Comparison of ENCODE assay signal across 16 cellular contexts in the genomic region with DNA sequence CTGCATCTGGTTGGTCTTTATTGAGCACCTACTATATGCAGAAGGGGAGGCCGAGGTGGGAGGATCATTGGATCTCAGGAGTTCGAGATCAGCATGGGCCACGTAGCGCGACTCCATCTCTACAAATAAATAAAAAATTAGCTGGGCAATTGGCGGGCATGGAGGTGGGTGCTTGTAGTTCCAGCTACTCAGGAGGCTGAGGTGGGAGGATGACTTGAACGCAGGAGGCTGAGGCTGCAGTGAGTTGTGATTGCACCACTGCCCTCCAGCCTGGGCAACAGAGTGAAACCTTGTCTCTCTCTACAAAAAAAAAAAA. TPM values are rescaled to one million over a fixed set of nuclear protein-coding genes. Genes with fewer than 3 reads are reported as not detected.
DNase-seq lines count a peak whose midpoint lies in the region; ATAC-seq and TF ChIP-seq lines count a peak whose summit lies in the region.
"Had no signal": no experiment of that assay in that cellular context is flagged by ENCODE, and none has a peak within 500 bp of the region (broad histone marks: within the 10 kb centered on the region; RNA-seq: fewer than 3 reads in every experiment).

No MANE protein-coding gene starts in this region.

- POLR2A ChIA-PET in naive thymus-derived CD4-positive, alpha-beta T cell (lab: Charles Lee): interaction anchor here (0.5 to 5.8 kb wide), 15 partner anchors 8 to 378 kb away, joined by 3 to 82 read pairs (median 5); a partner anchor contains a TSS

- TF ChIP-seq CTCF in HL-60 (IDR thresholded peaks at IDR 0.05; ENCODE audit: insufficient read depth, low read length): no peak

- no peaks in the 10 kb centered on the region for H3K36me3 ChIP-seq in CD4-positive, CD25-positive, alpha-beta regulatory T cell (ENCODE audit: control insufficient read depth, insufficient read depth, low read length)
- H3K36me3 ChIP-seq in naive thymus-derived CD4-positive, alpha-beta T cell (ENCODE audit: control insufficient read depth in 2 of 3, insufficient read depth in 3 of 3, low read length in 3 of 3): peaks cover 0 to 11% (median 0%) of the 10 kb centered on the region in 3 experiments

- CTCF ChIA-PET in naive thymus-derived CD4-positive, alpha-beta T cell (lab: Charles Lee): interaction anchor here (0.6 to 2.9 kb wide), 25 partner anchors 11 to 344 kb away, joined by 3 to 26 read pairs (median 5); a partner anchor contains a TSS

- peaks cover 5% of the 10 kb centered on the region for H3K36me3 Mint-ChIP-seq in CD4-positive, CD25-positive, alpha-beta regulatory T cell
- H3K36me3 Mint-ChIP-seq in activated T-helper 17 cell treated with anti-CD3 and anti-CD28 coated beads, Interleukin-2, amount 50 U/mL, for 72 hours (ENCODE audit: low read depth): peaks cover 8% of the 10 kb centered on the region
- H3K36me3 Mint-ChIP-seq in naive thymus-derived CD4-positive, alpha-beta T cell: peaks cover 3 to 5% (median 4%) of the 10 kb centered on the region in 5 donors

- peaks cover 4% of the 10 kb centered on the region for H3K27me3 ChIP-seq in CD4-positive, CD25-positive, alpha-beta regulatory T cell (ENCODE audit: control insufficient read depth, insufficient read depth, low read length)
- no peaks in the 10 kb centered on the region for H3K27me3 ChIP-seq in HL-60 (ENCODE audit: insufficient read depth, poor library complexity, severe bottlenecking)
- H3K27me3 ChIP-seq in naive thymus-derived CD4-positive, alpha-beta T cell (ENCODE audit: control insufficient read depth in 2 of 2, insufficient read depth in 2 of 2, low read length in 2 of 2): no peaks in the 10 kb centered on the region

- no peak overlapping the region for H3K4me3 ChIP-seq in CD4-positive, CD25-positive, alpha-beta regulatory T cell (ENCODE audit: low read depth, low read length)
- H3K4me3 ChIP-seq in HL-60 (replicated peaks; ENCODE audit: insufficient read depth, low read length): no peak overlapping the region
- peak overlapping the region; percentile 36 for H3K4me3 ChIP-seq in naive thymus-derived CD4-positive, alpha-beta T cell (ENCODE audit: low read length)

- H3K27me3 Mint-ChIP-seq in CD4-positive, CD25-positive, alpha-beta regulatory T cell: peaks cover 25% of the 10 kb centered on the region
- no peaks in the 10 kb centered on the region for H3K27me3 Mint-ChIP-seq in activated T-helper 17 cell treated with anti-CD3 and anti-CD28 coated beads, Interleukin-2, amount 50 U/mL, for 72 hours
- peaks cover 0 to 13% (median 0%) of the 10 kb centered on the region in 5 donors for H3K27me3 Mint-ChIP-seq in naive thymus-derived CD4-positive, alpha-beta T cell

- peaks cover 0 to 1% (median 0%) of the 10 kb centered on the region in 7 donors for H3K9me3 Mint-ChIP-seq in CD4-positive, CD25-positive, alpha-beta regulatory T cell
- no peaks in the 10 kb centered on the region for H3K9me3 Mint-ChIP-seq in activated T-helper 17 cell treated with anti-CD3 and anti-CD28 coated beads, Interleukin-2, amount 50 U/mL, for 72 hours
- H3K9me3 Mint-ChIP-seq in naive thymus-derived CD4-positive, alpha-beta T cell: peaks cover 0 to 2% (median 0%) of the 10 kb centered on the region in 11 donors

- peaks cover 3 to 28% (median 9%) of the 10 kb centered on the region in 4 donors for H3K4me1 Mint-ChIP-seq in CD4-positive, CD25-positive, alpha-beta regulatory T cell
- peaks cover 4% of the 10 kb centered on the region for H3K4me1 Mint-ChIP-seq in activated T-helper 17 cell treated with anti-CD3 and anti-CD28 coated beads, Interleukin-2, amount 50 U/mL, for 72 hours
- H3K4me1 Mint-ChIP-seq in naive thymus-derived CD4-positive, alpha-beta T cell: peaks cover 0 to 23% (median 17%) of the 10 kb centered on the region in 7 donors

- peaks cover 30% of the 10 kb centered on the region for H3K4me1 ChIP-seq in CD4-positive, CD25-positive, alpha-beta regulatory T cell (ENCODE audit: control insufficient read depth, insufficient read depth, low read length, poor library complexity, severe bottlenecking)
- H3K4me1 ChIP-seq in naive thymus-derived CD4-positive, alpha-beta T cell (ENCODE audit: control insufficient read depth in 2 of 2, insufficient read depth in 2 of 2, low read length in 2 of 2): peaks cover 14 to 23% of the 10 kb centered on the region in 2 donors
- H3K4me1 ChIP-seq: foreskin keratinocyte had no signal

- peak overlapping the region; percentile 78 to 93 (median 82) for H3K4me3 Mint-ChIP-seq in CD4-positive, CD25-positive, alpha-beta regulatory T cell
- H3K4me3 Mint-ChIP-seq in activated T-helper 17 cell treated with anti-CD3 and anti-CD28 coated beads, Interleukin-2, amount 50 U/mL, for 72 hours: peak overlapping the region; percentile 71
- H3K4me3 Mint-ChIP-seq in naive thymus-derived CD4-positive, alpha-beta T cell: peak overlapping the region; percentile 73 to 82 (median 78)

- no peaks in the 10 kb centered on the region for H3K9me3 ChIP-seq in CD4-positive, CD25-positive, alpha-beta regulatory T cell (ENCODE audit: control insufficient read depth in 2 of 2, low read length in 2 of 2)
- H3K9me3 ChIP-seq in naive thymus-derived CD4-positive, alpha-beta T cell (ENCODE audit: control insufficient read depth in 2 of 3, low read length in 3 of 3): no peaks in the 10 kb centered on the region
- H3K9me3 ChIP-seq: sigmoid colon had no signal

- no peak for DNase-seq in CD4-positive, CD25-positive, alpha-beta regulatory T cell
- DNase-seq in HL-60 (ENCODE audit: low read depth in 1 of 2, low spot score in 1 of 2): no peak
- peak in 1 of 9 donors; percentile 16 for DNase-seq in naive thymus-derived CD4-positive, alpha-beta T cell
- DNase-seq in D341Med (ENCODE audit: low spot score): no peak

- ATAC-seq in CD4-positive, CD25-positive, alpha-beta regulatory T cell (ENCODE audit: low read depth in 2 of 2): no peak
- no peak for ATAC-seq in activated T-helper 17 cell treated with anti-CD3 and anti-CD28 coated beads, Interleukin-2, amount 50 U/mL, for 72 hours (replicated peaks)
- no peak for ATAC-seq in naive thymus-derived CD4-positive, alpha-beta T cell
- no peak for ATAC-seq in GM18868 (IDR thresholded peaks at IDR 0.05; ENCODE audit: unreplicated experiment)
- no peak for ATAC-seq in GM19035 (IDR thresholded peaks at IDR 0.05; ENCODE audit: unreplicated experiment)
- no peak for ATAC-seq in GM19351 (IDR thresholded peaks at IDR 0.05; ENCODE audit: unreplicated experiment)

- H3K27ac ChIP-seq in CD4-positive, CD25-positive, alpha-beta regulatory T cell (ENCODE audit: insufficient read depth, low read length, poor library complexity, severe bottlenecking): no peak overlapping the region
- peak overlapping the region; percentile 67 for H3K27ac ChIP-seq in HL-60 (replicated peaks)
- no peak overlapping the region for H3K27ac ChIP-seq in naive thymus-derived CD4-positive, alpha-beta T cell (ENCODE audit: low read depth, low read length)
- H3K27ac ChIP-seq: C4-2B, foreskin keratinocyte, sigmoid colon had no signal

- intact Hi-C loops in naive thymus-derived CD4-positive, alpha-beta T cell (cut with micrococcal nuclease): loop anchor here (1.0 to 10.0 kb wide), 8 partner anchors 46 to 382 kb away; a partner anchor contains a TSS

- peak overlapping the region in 2 of 3 donors; percentile 72 to 89 for H3K27ac Mint-ChIP-seq in CD4-positive, CD25-positive, alpha-beta regulatory T cell
- H3K27ac Mint-ChIP-seq in activated T-helper 17 cell treated with anti-CD3 and anti-CD28 coated beads, Interleukin-2, amount 50 U/mL, for 72 hours: peak overlapping the region; percentile 81
- peak overlapping the region in 7 of 9 donors; percentile 45 to 91 (median 82) for H3K27ac Mint-ChIP-seq in naive thymus-derived CD4-positive, alpha-beta T cell

RNA-seq across cellular contexts. Expression of a gene that starts 3.8 kb away (rescaled TPM):
- 1.9 TPM for total RNA-seq in CD4-positive, CD25-positive, alpha-beta regulatory T cell
- 1 to 10 TPM; 2.0 to 6.4 (median 2.5) TPM for polyA plus RNA-seq in CD4-positive, CD25-positive, alpha-beta regulatory T cell
- under 1 TPM; 0.40 to 0.89 TPM for total RNA-seq in activated T-helper 17 cell treated with anti-CD3 and anti-CD28 coated beads, Interleukin-2, amount 50 U/mL, for 72 hours
- 10 to 100 TPM in 2 of 5 experiments, 1 to 10 TPM in 3; 1.3 to 58.0 (median 2.1) TPM for total RNA-seq in naive thymus-derived CD4-positive, alpha-beta T cell
- 1 to 10 TPM; 4.9 to 8.0 TPM for polyA plus RNA-seq in naive thymus-derived CD4-positive, alpha-beta T cell

RNA-seq across cellular contexts. Expression of a gene that starts 11.2 kb away (rescaled TPM):
- total RNA-seq in CD4-positive, CD25-positive, alpha-beta regulatory T cell: not detected
- not detected for polyA plus RNA-seq in CD4-positive, CD25-positive, alpha-beta regulatory T cell
- not detected for total RNA-seq in activated T-helper 17 cell treated with anti-CD3 and anti-CD28 coated beads, Interleukin-2, amount 50 U/mL, for 72 hours
- total RNA-seq in naive thymus-derived CD4-positive, alpha-beta T cell: 1 to 10 TPM in 1 of 5 experiments, not detected in 4; 4.9 TPM
- not detected for polyA plus RNA-seq in naive thymus-derived CD4-positive, alpha-beta T cell
- total RNA-seq: activated CD8-positive, alpha-beta memory T cell treated with anti-CD3 and anti-CD28 coated beads for 36 hours; foreskin keratinocyte; T-helper 2 cell treated with Interferon-gamma antibody and Interleukin-4, amounts not matched to agents 100 ng/mL and 5 ng/mL, for 36 hours had no signal
- polyA plus RNA-seq: aorta, foreskin keratinocyte, keratinocyte had no signal

RNA-seq across cellular contexts. Expression of a gene that starts 22.5 kb away (rescaled TPM):
- not detected for total RNA-seq in CD4-positive, CD25-positive, alpha-beta regulatory T cell
- polyA plus RNA-seq in CD4-positive, CD25-positive, alpha-beta regulatory T cell: not detected
- not detected for total RNA-seq in activated T-helper 17 cell treated with anti-CD3 and anti-CD28 coated beads, Interleukin-2, amount 50 U/mL, for 72 hours
- 1 to 10 TPM in 1 of 5 experiments, not detected in 4; 2.7 TPM for total RNA-seq in naive thymus-derived CD4-positive, alpha-beta T cell
- polyA plus RNA-seq in naive thymus-derived CD4-positive, alpha-beta T cell: not detected
- total RNA-seq: activated CD8-positive, alpha-beta memory T cell treated with anti-CD3 and anti-CD28 coated beads for 36 hours; aorta; foreskin keratinocyte; sigmoid colon; subcutaneous adipose tissue; T-helper 2 cell treated with Interferon-gamma antibody and Interleukin-4, amounts not matched to agents 100 ng/mL and 5 ng/mL, for 36 hours had no signal
- polyA plus RNA-seq: aorta, foreskin keratinocyte, keratinocyte, sigmoid colon had no signal

RNA-seq across cellular contexts. Expression of a gene that starts 29.7 kb away (rescaled TPM):
- total RNA-seq in CD4-positive, CD25-positive, alpha-beta regulatory T cell: 71.5 TPM
- polyA plus RNA-seq in CD4-positive, CD25-positive, alpha-beta regulatory T cell: 10 to 100 TPM; 61.9 to 91.7 (median 81.4) TPM
- total RNA-seq in activated T-helper 17 cell treated with anti-CD3 and anti-CD28 coated beads, Interleukin-2, amount 50 U/mL, for 72 hours: 10 to 100 TPM; 60.4 to 64.1 TPM
- 10 to 100 TPM; 47.5 to 78.2 (median 67.6) TPM for total RNA-seq in naive thymus-derived CD4-positive, alpha-beta T cell
- 100 to 1,000 TPM in 1 of 2 donors, 10 to 100 TPM in 1; 65.7 to 142 TPM for polyA plus RNA-seq in naive thymus-derived CD4-positive, alpha-beta T cell

RNA-seq across cellular contexts. Expression of a gene that starts 30.0 kb away (rescaled TPM):
- not detected for total RNA-seq in CD4-positive, CD25-positive, alpha-beta regulatory T cell
- polyA plus RNA-seq in CD4-positive, CD25-positive, alpha-beta regulatory T cell: not detected
- not detected for total RNA-seq in activated T-helper 17 cell treated with anti-CD3 and anti-CD28 coated beads, Interleukin-2, amount 50 U/mL, for 72 hours
- not detected for total RNA-seq in naive thymus-derived CD4-positive, alpha-beta T cell
- not detected for polyA plus RNA-seq in naive thymus-derived CD4-positive, alpha-beta T cell
- total RNA-seq: activated CD8-positive, alpha-beta memory T cell treated with anti-CD3 and anti-CD28 coated beads for 36 hours; aorta; foreskin keratinocyte; sigmoid colon; subcutaneous adipose tissue; T-helper 2 cell treated with Interferon-gamma antibody and Interleukin-4, amounts not matched to agents 100 ng/mL and 5 ng/mL, for 36 hours had no signal
- polyA plus RNA-seq: aorta, foreskin keratinocyte, keratinocyte, sigmoid colon had no signal
